ENCODE assay signal across 26 cellular contexts in genomic region chr7:54864718-54865117, GRCh38.
DNase-seq lines count a peak whose midpoint lies in the region; FAIRE-seq lines count a peak whose summit lies in the region.
"Had no signal": no experiment of that assay in that cellular context is flagged by ENCODE, and none has a peak within 500 bp of the region (broad histone marks: within the 10 kb centered on the region; RNA-seq: fewer than 3 reads in every experiment).

No MANE protein-coding gene starts in this region.

- peak; percentile 60 for FAIRE-seq in islet of Langerhans (lab: Jason Lieb, UNC)
- FAIRE-seq: GM18507 had no signal

- DNase-seq in DMS153 (lab: John Stamatoyannopoulos, UW) (peak; percentile 91), NCI-H1417 treated with DMSO at 0.1 percent for 48 hours (lab: John Stamatoyannopoulos, UW) (peak; percentile 47), NCI-H774 (lab: John Stamatoyannopoulos, UW) (peak; percentile 96), NCI-H526 treated with DMSO at 0.1 percent for 48 hours (lab: John Stamatoyannopoulos, UW) (no peak), germinal center (ENCODE audit: low spot score) (no peak)
- DNase-seq in activated naive CD4-positive, alpha-beta T cell treated with Interleukin-2 at 50 U/mL for 16 hours: no peak
- DNase-seq: activated CD4-positive, alpha-beta T cell treated with anti-CD3 and anti-CD28 coated beads, Interleukin-2, amount 50 U/mL, for 4 hours; activated naive CD4-positive, alpha-beta T cell treated with anti-CD3 and anti-CD28 coated beads, Interleukin-2, amount 10 ng/mL, durations not matched to agents 7 days and 5 days; amniotic stem cell; colonic mucosa; effector CD8-positive, alpha-beta T cell; HCEC 1CT; head of caudate nucleus; KBM-7; lower lobe of right lung; MG63; NCI-H1436; NCI-H2227 treated with DMSO at 0.1 percent for 48 hours; Peyer's patch; retina; stimulated activated CD4-positive, alpha-beta T cell treated with anti-CD3 and anti-CD28 coated beads, Interleukin-2, amount 100 ng/mL, for 24 hours; stomach; T-helper 1 cell; thyroid gland had no signal

Comparison
In these comparisons a context has a peak if more than half of its experiments do, and no peak if none do; other contexts are left out.
1. DNase-seq: peak in DMS153 (single experiment), NCI-H1417 treated with DMSO at 0.1 percent for 48 hours (single experiment) and NCI-H774 (single experiment); none in activated naive CD4-positive, alpha-beta T cell treated with Interleukin-2 at 50 U/mL for 16 hours (single experiment), NCI-H526 treated with DMSO at 0.1 percent for 48 hours (single experiment) and germinal center (single experiment).